Comparison of ENCODE assay signal across 1 cellular context in genomic region chr3:157239082-157239704, GRCh38.
TF ChIP-seq lines count a peak whose summit lies in the region.

No MANE protein-coding gene starts in this region.

TF ChIP-seq in HEK293, 187 proteins besides CTCF, POLR2A, EP300 and RAD21 (continued from another document):
- TF ChIP-seq REST (tag by site-specific recombination; IDR thresholded peaks at IDR 0.05) (no peak), ZNF776 (tag by site-specific recombination; IDR thresholded peaks at IDR 0.05; ENCODE audit: borderline replicate concordance) (no peak), ZNF701 (tag by site-specific recombination; IDR thresholded peaks at IDR 0.05) (no peak), ZBTB48 (tag by site-specific recombination; IDR thresholded peaks at IDR 0.05) (peak; percentile 67), ZNF571 (tag by site-specific recombination; IDR thresholded peaks at IDR 0.05) (no peak)
